1 cellular context compared by ENCODE assay signal in the genomic region with DNA sequence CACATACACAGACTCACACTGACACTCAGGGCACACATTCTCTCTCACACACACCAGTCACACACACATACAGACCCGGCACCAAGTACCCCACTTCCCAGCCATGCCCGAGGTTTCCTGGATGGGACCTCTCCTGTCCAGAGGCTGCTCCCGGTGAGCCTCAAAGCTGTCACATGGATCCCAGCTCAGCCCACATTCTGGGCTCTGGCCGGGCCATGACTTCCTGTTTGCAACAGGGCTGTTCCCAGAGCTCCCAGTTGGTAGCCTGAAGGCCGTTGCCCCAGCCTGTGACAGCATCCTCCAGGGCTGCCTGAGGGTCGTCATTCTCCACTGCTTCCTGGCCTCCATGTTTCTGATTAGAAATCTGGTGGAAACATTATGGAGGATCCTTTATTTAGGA.
A peak's percentile ranks its signal among the peaks of the same experiment; 100 is the strongest.
TF ChIP-seq lines count a peak whose summit lies in the region.

No MANE protein-coding gene starts in this region.

TF ChIP-seq in HepG2, 621 proteins besides CTCF, POLR2A, EP300 and RAD21:
- TF ChIP-seq, protein P1, sequence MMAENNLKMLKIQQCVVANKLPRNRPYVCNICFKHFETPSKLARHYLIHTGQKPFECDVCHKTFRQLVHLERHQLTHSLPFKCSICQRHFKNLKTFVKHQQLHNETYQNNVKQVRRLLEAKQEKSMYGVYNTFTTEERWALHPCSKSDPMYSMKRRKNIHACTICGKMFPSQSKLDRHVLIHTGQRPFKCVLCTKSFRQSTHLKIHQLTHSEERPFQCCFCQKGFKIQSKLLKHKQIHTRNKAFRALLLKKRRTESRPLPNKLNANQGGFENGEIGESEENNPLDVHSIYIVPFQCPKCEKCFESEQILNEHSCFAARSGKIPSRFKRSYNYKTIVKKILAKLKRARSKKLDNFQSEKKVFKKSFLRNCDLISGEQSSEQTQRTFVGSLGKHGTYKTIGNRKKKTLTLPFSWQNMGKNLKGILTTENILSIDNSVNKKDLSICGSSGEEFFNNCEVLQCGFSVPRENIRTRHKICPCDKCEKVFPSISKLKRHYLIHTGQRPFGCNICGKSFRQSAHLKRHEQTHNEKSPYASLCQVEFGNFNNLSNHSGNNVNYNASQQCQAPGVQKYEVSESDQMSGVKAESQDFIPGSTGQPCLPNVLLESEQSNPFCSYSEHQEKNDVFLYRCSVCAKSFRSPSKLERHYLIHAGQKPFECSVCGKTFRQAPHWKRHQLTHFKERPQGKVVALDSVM (CRISPR knock-in tag; IDR thresholded peaks at IDR 0.05) = no peak
- TF ChIP-seq, protein P2, sequence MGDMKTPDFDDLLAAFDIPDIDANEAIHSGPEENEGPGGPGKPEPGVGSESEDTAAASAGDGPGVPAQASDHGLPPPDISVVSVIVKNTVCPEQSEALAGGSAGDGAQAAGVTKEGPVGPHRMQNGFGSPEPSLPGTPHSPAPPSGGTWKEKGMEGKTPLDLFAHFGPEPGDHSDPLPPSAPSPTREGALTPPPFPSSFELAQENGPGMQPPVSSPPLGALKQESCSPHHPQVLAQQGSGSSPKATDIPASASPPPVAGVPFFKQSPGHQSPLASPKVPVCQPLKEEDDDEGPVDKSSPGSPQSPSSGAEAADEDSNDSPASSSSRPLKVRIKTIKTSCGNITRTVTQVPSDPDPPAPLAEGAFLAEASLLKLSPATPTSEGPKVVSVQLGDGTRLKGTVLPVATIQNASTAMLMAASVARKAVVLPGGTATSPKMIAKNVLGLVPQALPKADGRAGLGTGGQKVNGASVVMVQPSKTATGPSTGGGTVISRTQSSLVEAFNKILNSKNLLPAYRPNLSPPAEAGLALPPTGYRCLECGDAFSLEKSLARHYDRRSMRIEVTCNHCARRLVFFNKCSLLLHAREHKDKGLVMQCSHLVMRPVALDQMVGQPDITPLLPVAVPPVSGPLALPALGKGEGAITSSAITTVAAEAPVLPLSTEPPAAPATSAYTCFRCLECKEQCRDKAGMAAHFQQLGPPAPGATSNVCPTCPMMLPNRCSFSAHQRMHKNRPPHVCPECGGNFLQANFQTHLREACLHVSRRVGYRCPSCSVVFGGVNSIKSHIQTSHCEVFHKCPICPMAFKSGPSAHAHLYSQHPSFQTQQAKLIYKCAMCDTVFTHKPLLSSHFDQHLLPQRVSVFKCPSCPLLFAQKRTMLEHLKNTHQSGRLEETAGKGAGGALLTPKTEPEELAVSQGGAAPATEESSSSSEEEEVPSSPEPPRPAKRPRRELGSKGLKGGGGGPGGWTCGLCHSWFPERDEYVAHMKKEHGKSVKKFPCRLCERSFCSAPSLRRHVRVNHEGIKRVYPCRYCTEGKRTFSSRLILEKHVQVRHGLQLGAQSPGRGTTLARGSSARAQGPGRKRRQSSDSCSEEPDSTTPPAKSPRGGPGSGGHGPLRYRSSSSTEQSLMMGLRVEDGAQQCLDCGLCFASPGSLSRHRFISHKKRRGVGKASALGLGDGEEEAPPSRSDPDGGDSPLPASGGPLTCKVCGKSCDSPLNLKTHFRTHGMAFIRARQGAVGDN (CRISPR knock-in tag; IDR thresholded peaks at IDR 0.05) = peak; percentile 21; the same call in 1 of the 2 replicates
